ENCODE assay signal across 21 cellular contexts in genomic region chr3:140752499-140752898, GRCh38.
DNase-seq lines count a peak whose midpoint lies in the region; ATAC-seq and TF ChIP-seq lines count a peak whose summit lies in the region.
"Had no signal": no experiment of that assay in that cellular context is flagged by ENCODE, and none has a peak within 500 bp of the region (broad histone marks: within the 10 kb centered on the region; RNA-seq: fewer than 3 reads in every experiment).

No MANE protein-coding gene starts in this region.

- peaks cover 6% of the 10 kb centered on the region for H3K27me3 ChIP-seq in GM06990 (replicated peaks; ENCODE audit: control insufficient read depth, insufficient read depth, low read length)
- no peaks in the 10 kb centered on the region for H3K27me3 ChIP-seq in H9 (ENCODE audit: insufficient read depth, low read length)
- H3K27me3 ChIP-seq: Peyer's patch, SJCRH30 had no signal

- H3K18ac ChIP-seq in H9 (ENCODE audit: insufficient read length, low read depth, low read length) = no peak overlapping the region

- CTCF ChIA-PET in OCI-LY7 (lab: Charles Lee; ENCODE audit: unreplicated experiment) = interaction anchor here (0.8 kb wide), 1 partner anchor 25 kb away, joined by 3 read pairs; no protein-coding TSS in a partner anchor

- POLR2A ChIA-PET in OCI-LY7 (lab: Charles Lee) = interaction anchor here (1.1 to 1.6 kb wide), 3 partner anchors 51 to 91 kb away, joined by 3 to 6 read pairs (median 4); no protein-coding TSS in a partner anchor

- no peak overlapping the region for H3K9ac ChIP-seq in H9 (ENCODE audit: extremely low read depth, insufficient read length, low read length)

- H2BK120ac ChIP-seq in H9 (ENCODE audit: low read depth, low read length, poor library complexity, severe bottlenecking) = no peak overlapping the region

- H3K9me3 Mint-ChIP-seq in H9 = no peaks in the 10 kb centered on the region
- H3K9me3 Mint-ChIP-seq: CD4-positive, alpha-beta T cell; T-cell; T-helper 2 cell treated with Interferon-gamma antibody and Interleukin-4, amounts not matched to agents 5 μg/mL and 100 μg/mL, for 36 hours had no signal

- no peak for ATAC-seq in GM18868 (IDR thresholded peaks at IDR 0.05; ENCODE audit: unreplicated experiment)
- ATAC-seq in GM19351 (IDR thresholded peaks at IDR 0.05; ENCODE audit: unreplicated experiment) = no peak
- no peak for ATAC-seq in HG02610 (IDR thresholded peaks at IDR 0.05; ENCODE audit: unreplicated experiment)
- ATAC-seq: HCT116, T-cell had no signal

- H3K79me2 ChIP-seq in H9 (ENCODE audit: insufficient read depth, low read length) = no peaks in the 10 kb centered on the region
- no peaks in the 10 kb centered on the region for H3K79me2 ChIP-seq in OCI-LY7 (ENCODE audit: insufficient read depth, low read depth, low read length)

- no peak overlapping the region for H3K14ac ChIP-seq in H9 (ENCODE audit: insufficient read depth, low read length)

- H3K36me3 Mint-ChIP-seq in H9 (ENCODE audit: insufficient read depth in 1 of 3, low read depth in 3 of 3) = no peaks in the 10 kb centered on the region
- H3K36me3 Mint-ChIP-seq: IgD-negative memory B cell, T-cell had no signal

- H3K79me1 ChIP-seq in H9 (ENCODE audit: insufficient read depth, low read depth, low read length, poor library complexity, severe bottlenecking) = no peaks in the 10 kb centered on the region

- no peak overlapping the region for H2AK5ac ChIP-seq in H9 (ENCODE audit: insufficient read length, low read length)

- DNase-seq in GM06990 (ENCODE audit: extremely low read depth, insufficient read length) (no peak), H9 (no peak), OCI-LY7 (ENCODE audit: low spot score) (no peak), kidney tubule cell (ENCODE audit: low spot score) (peak; percentile 15)
- DNase-seq: CD4-positive, alpha-beta T cell; COR-L47; DND-41; NCI-H1105 treated with DMSO at 0.1 percent for 48 hours; NCI-H2029 treated with DMSO at 0.1 percent for 48 hours; NCI-H226; NCI-H510A treated with DMSO at 0.1 percent for 48 hours; NCI-H748 treated with DMSO at 0.1 percent for 48 hours; Peyer's patch; SJCRH30; T-cell had no signal

- no peak overlapping the region for H3K27ac Mint-ChIP-seq in H9
- H3K27ac Mint-ChIP-seq: CD4-positive, alpha-beta T cell; T-cell; T-helper 2 cell treated with Interferon-gamma antibody and Interleukin-4, amounts not matched to agents 5 μg/mL and 100 μg/mL, for 36 hours had no signal

- H2BK15ac ChIP-seq in H9 (ENCODE audit: low read depth, low read length) = no peak overlapping the region

- WGBS in H9 (ENCODE audit: extremely low coverage, insufficient read length, low lambda C conversion rate) = no CpG with 5 or more reads among the region's 2 CpGs

- H3T11ph ChIP-seq in H9 (ENCODE audit: low read length) = no peak overlapping the region

- no peaks in the 10 kb centered on the region for H3K9me2 ChIP-seq in OCI-LY7 (ENCODE audit: insufficient read depth, low read length)

- no peak overlapping the region for H2BK5ac ChIP-seq in H9 (ENCODE audit: insufficient read length, low read length)

- H3K23ac ChIP-seq in H9 (ENCODE audit: insufficient read length, low read depth, low read length) = no peak overlapping the region

- no peaks in the 10 kb centered on the region for H4K20me1 ChIP-seq in H9 (ENCODE audit: control insufficient read depth, insufficient read depth, insufficient read length)
- H4K20me1 ChIP-seq in OCI-LY7 (ENCODE audit: insufficient read depth, low read length) = no peaks in the 10 kb centered on the region

- intact Hi-C loops in OCI-LY7 (cut with micrococcal nuclease; ENCODE audit: unreplicated experiment) = no loop called here

- H2BK20ac ChIP-seq in H9 (ENCODE audit: low read depth, low read length, poor library complexity, severe bottlenecking) = no peak overlapping the region

- no peak overlapping the region for H4K91ac ChIP-seq in H9 (ENCODE audit: insufficient read length, low read depth, low read length)

- H4K5ac ChIP-seq in H9 (ENCODE audit: insufficient read length, low read depth, low read length) = no peak overlapping the region

- H3K56ac ChIP-seq in H9 (ENCODE audit: insufficient read length, low read depth, low read length) = no peak overlapping the region

- TF ChIP-seq CTCF in GM06990 (IDR thresholded peaks at IDR 0.05; ENCODE audit: insufficient read depth, low read length, poor library complexity, severe bottlenecking) (peak; percentile 17), H9 (conservative IDR thresholded peaks at IDR 0.05) (peak; percentile 23; the same call in 1 of the 3 replicates), OCI-LY7 (conservative IDR thresholded peaks at IDR 0.05; ENCODE audit: low read length) (0 out of 2 replicates have a peak, but pooled peaks have one; percentile 32)

- H4K8ac ChIP-seq in H9 (replicated peaks; ENCODE audit: insufficient read length, low read depth, low read length) = no peak overlapping the region

- H3K27ac ChIP-seq in H9 (ENCODE audit: insufficient read length, low read depth, low read length) = no peak overlapping the region
- H3K27ac ChIP-seq in OCI-LY7 (ENCODE audit: low read depth, low read length, poor library complexity, severe bottlenecking) = no peak overlapping the region
- H3K27ac ChIP-seq: Peyer's patch, SJCRH30 had no signal

- H3K4me1 ChIP-seq in H9 (ENCODE audit: insufficient read depth, low read length) (no peaks in the 10 kb centered on the region), OCI-LY7 (ENCODE audit: insufficient read depth, low read length, poor library complexity, severe bottlenecking) (peaks cover 49% of the 10 kb centered on the region)
- H3K4me1 ChIP-seq: Peyer's patch, SJCRH30 had no signal

- peaks cover 6 to 11% of the 10 kb centered on the region in 2 experiments; a peak in 3 of 4 replicates for H3K4me1 Mint-ChIP-seq in H9

- H3K9me3 ChIP-seq in H9 (ENCODE audit: control insufficient read depth, low read depth, low read length) (no peaks in the 10 kb centered on the region), OCI-LY7 (ENCODE audit: low read length) (no peaks in the 10 kb centered on the region)
- H3K9me3 ChIP-seq: Peyer's patch, SJCRH30 had no signal

- H3K4me3 ChIP-seq in GM06990 (replicated peaks; ENCODE audit: low read depth, low read length) = no peak overlapping the region
- no peak overlapping the region for H3K4me3 ChIP-seq in OCI-LY7 (ENCODE audit: low read depth, low read length, poor library complexity, severe bottlenecking)
- H3K4me3 ChIP-seq: Peyer's patch, SJCRH30 had no signal

- H3K27me3 Mint-ChIP-seq in H9 (ENCODE audit: low read depth) = peaks cover 6% of the 10 kb centered on the region
- H3K27me3 Mint-ChIP-seq: CD4-positive, alpha-beta T cell had no signal

- no peak overlapping the region for H2BK12ac ChIP-seq in H9 (ENCODE audit: insufficient read length, low read depth, low read length)

- no peaks in the 10 kb centered on the region for H3K23me2 ChIP-seq in H9 (ENCODE audit: insufficient read length, low read depth, low read length, poor library complexity, severe bottlenecking)

- H3K4me2 ChIP-seq in H9 (ENCODE audit: insufficient read depth, insufficient read length, low read length) (no peak overlapping the region), OCI-LY7 (ENCODE audit: low read length) (no peak overlapping the region)

- no peak overlapping the region for H2AFZ ChIP-seq in H9 (ENCODE audit: low read length)
- no peak overlapping the region for H2AFZ ChIP-seq in OCI-LY7 (ENCODE audit: low read length)

- BruUV-seq in OCI-LY7 (replicated peaks; lab: Mats Ljungman, UMichigan) = no TSS peak

- no peak overlapping the region for H3K4ac ChIP-seq in H9 (ENCODE audit: low read depth, low read length)

- H3K36me3 ChIP-seq in GM06990 (ENCODE audit: control insufficient read depth, insufficient read depth, low read length) (no peaks in the 10 kb centered on the region), OCI-LY7 (ENCODE audit: insufficient read depth, low read length) (no peaks in the 10 kb centered on the region)
- H3K36me3 ChIP-seq: Peyer's patch, SJCRH30 had no signal

- H3K4me3 Mint-ChIP-seq in H9 = no peak overlapping the region
- H3K4me3 Mint-ChIP-seq: CD4-positive, alpha-beta T cell; T-cell; T-helper 2 cell treated with Interferon-gamma antibody and Interleukin-4, amounts not matched to agents 5 μg/mL and 100 μg/mL, for 36 hours had no signal
